Comparison of ENCODE assay signal across 8 cellular contexts in genomic region chr9:34589656-34590375, GRCh38. TPM values are rescaled to one million over a fixed set of nuclear protein-coding genes. Genes with fewer than 3 reads are reported as not detected.
DNase-seq lines count a peak whose midpoint lies in the region; ATAC-seq and TF ChIP-seq lines count a peak whose summit lies in the region.

TSS of gene CNTFR (minus strand) at chr9:34589724. CDS start at chr9:34568981, 20,743 bp downstream.

- CTCF ChIA-PET in CD4-positive, alpha-beta memory T cell (lab: Charles Lee; ENCODE audit: partially characterized antibody): no interaction called here

- no peaks in the 10 kb centered on the region for H3K36me3 ChIP-seq in CD4-positive, alpha-beta memory T cell (ENCODE audit: insufficient read depth, low read length)
- H3K36me3 ChIP-seq in smooth muscle cell (ENCODE audit: low read depth): no peaks in the 10 kb centered on the region

- peaks cover 43% of the 10 kb centered on the region for H3K27me3 ChIP-seq in CD4-positive, alpha-beta memory T cell (ENCODE audit: insufficient read depth, low read length)
- H3K27me3 ChIP-seq in smooth muscle cell (ENCODE audit: low read depth): peaks cover 31% of the 10 kb centered on the region

- in situ Hi-C loops in astrocyte of the cerebellum (cut with HindIII; ENCODE audit: low sequenced_read_pairs): no loop called here

- TF ChIP-seq CTCF in astrocyte of the cerebellum (IDR thresholded peaks at IDR 0.05; ENCODE audit: low read depth, low read length, missing control alignments): no peak
- no peak for TF ChIP-seq CTCF in smooth muscle cell (IDR thresholded peaks at IDR 0.05; ENCODE audit: borderline replicate concordance, insufficient read depth, poor library complexity, severe bottlenecking)

- H3K27ac Mint-ChIP-seq in CD4-positive, alpha-beta memory T cell: peak within 1 kb of the TSS in 3 of 7 donors; percentile 5 to 63 (median 30)
- H3K27ac Mint-ChIP-seq in immature natural killer cell: no peak within 1 kb of the TSS

- peaks cover 0 to 2% (median 0%) of the 10 kb centered on the region in 8 donors for H3K9me3 Mint-ChIP-seq in CD4-positive, alpha-beta memory T cell
- no peaks in the 10 kb centered on the region for H3K9me3 Mint-ChIP-seq in immature natural killer cell

- peaks cover 56 to 74% of the 10 kb centered on the region in 2 donors for H3K27me3 Mint-ChIP-seq in CD4-positive, alpha-beta memory T cell
- peaks cover 20 to 42% (median 25%) of the 10 kb centered on the region in 3 donors for H3K27me3 Mint-ChIP-seq in immature natural killer cell (ENCODE audit: low read depth in 3 of 3)

- H3K9ac ChIP-seq in smooth muscle cell (ENCODE audit: low read depth): no peak within 1 kb of the TSS

- no peaks in the 10 kb centered on the region for H4K20me1 ChIP-seq in smooth muscle cell (ENCODE audit: low read depth)

- peaks cover 12 to 45% (median 20%) of the 10 kb centered on the region in 4 donors for H3K4me1 Mint-ChIP-seq in CD4-positive, alpha-beta memory T cell
- H3K4me1 Mint-ChIP-seq in immature natural killer cell: peaks cover 23 to 31% of the 10 kb centered on the region in 2 donors

- H2AFZ ChIP-seq in smooth muscle cell (ENCODE audit: low read depth): peak within 1 kb of the TSS; percentile 43

- H3K4me3 Mint-ChIP-seq in CD4-positive, alpha-beta memory T cell: peak within 1 kb of the TSS; percentile 78 to 86 (median 82)
- peak within 1 kb of the TSS; percentile 59 to 85 (median 69) for H3K4me3 Mint-ChIP-seq in immature natural killer cell

- H3K4me3 ChIP-seq in CD4-positive, alpha-beta memory T cell (ENCODE audit: low read length in 2 of 2): peak within 1 kb of the TSS in 1 of 2 donors; percentile 50
- H3K4me3 ChIP-seq in astrocyte of the cerebellum (ENCODE audit: low read depth, low read length) (peak within 1 kb of the TSS; percentile 21), smooth muscle cell (peak within 1 kb of the TSS; percentile 64)

- H3K4me1 ChIP-seq in CD4-positive, alpha-beta memory T cell (ENCODE audit: insufficient read depth, low read length): peaks cover 25% of the 10 kb centered on the region
- peaks cover 13% of the 10 kb centered on the region for H3K4me1 ChIP-seq in smooth muscle cell (ENCODE audit: low read depth)

- intact Hi-C loops in CD4-positive, alpha-beta memory T cell (cut with micrococcal nuclease): loop anchor here (5.0 kb wide), 1 partner anchor 43 kb away; no protein-coding TSS in a partner anchor

- POLR2A ChIA-PET in CD4-positive, alpha-beta memory T cell (lab: Charles Lee; ENCODE audit: partially characterized antibody): no interaction called here

- peak in 2 of 5 donors; percentile 10 to 20 for DNase-seq in CD4-positive, alpha-beta memory T cell
- peak; percentile 59 for DNase-seq in NCI-H1105 (lab: John Stamatoyannopoulos, UW)
- no peak for DNase-seq in astrocyte of the cerebellum (ENCODE audit: low read depth)
- no peak for DNase-seq in immature natural killer cell
- DNase-seq in smooth muscle cell (lab: John Stamatoyannopoulos, UW; ENCODE audit: unreplicated experiment): peak; percentile 56
- no peak for DNase-seq in SKM-1 treated with dmso at 0.1 percent for 144 hours (lab: John Stamatoyannopoulos, UW; ENCODE audit: unreplicated experiment)

- no peak for ATAC-seq in HG03025 (IDR thresholded peaks at IDR 0.05; ENCODE audit: low FRiP score, unreplicated experiment)
- ATAC-seq in HG03139 (IDR thresholded peaks at IDR 0.05; ENCODE audit: unreplicated experiment): no peak

- 3% methylated on average over 24 of the region's 100 CpGs for WGBS in smooth muscle cell (ENCODE audit: low lambda C conversion rate)

- peak within 1 kb of the TSS; percentile 92 for H3K4me2 ChIP-seq in smooth muscle cell

- no peak within 1 kb of the TSS for H3K27ac ChIP-seq in CD4-positive, alpha-beta memory T cell (ENCODE audit: low read depth, low read length)
- H3K27ac ChIP-seq in smooth muscle cell (ENCODE audit: low read depth): no peak within 1 kb of the TSS

- H3F3A ChIP-seq in smooth muscle cell (ENCODE audit: low read depth): peaks cover 7% of the 10 kb centered on the region

- H3K9me3 ChIP-seq in CD4-positive, alpha-beta memory T cell (ENCODE audit: control insufficient read depth in 1 of 2, low read length in 2 of 2): no peaks in the 10 kb centered on the region
- no peaks in the 10 kb centered on the region for H3K9me3 ChIP-seq in smooth muscle cell (replicated peaks; ENCODE audit: low read depth)

- H3K36me3 Mint-ChIP-seq in CD4-positive, alpha-beta memory T cell: no peaks in the 10 kb centered on the region
- peaks cover 0 to 6% (median 4%) of the 10 kb centered on the region in 3 donors for H3K36me3 Mint-ChIP-seq in immature natural killer cell

- H3K79me2 ChIP-seq in smooth muscle cell (ENCODE audit: low read depth): peaks cover 37% of the 10 kb centered on the region

RNA-seq across cellular contexts. Expression of gene CNTFR, which starts in this region (rescaled TPM):
- total RNA-seq in CD4-positive, alpha-beta memory T cell: not detected
- not detected for polyA plus RNA-seq in CD4-positive, alpha-beta memory T cell
- not detected for polyA plus RNA-seq in immature natural killer cell
- total RNA-seq in smooth muscle cell: 4.3 and 8.6 TPM in 2 replicates
- 16.4 and 17.8 TPM in 2 replicates for polyA plus RNA-seq in smooth muscle cell

Comparison
In these comparisons a context has a peak if more than half of its experiments do, and no peak if none do; other contexts are left out.
1. RNA of gene CNTFR (polyA plus RNA-seq): 16.4 to 17.8 TPM in smooth muscle cell; not detected in CD4-positive, alpha-beta memory T cell and not detected in immature natural killer cell; every median in the first group is over 10 times any median in the second.
2. DNase-seq: peak in NCI-H1105 (single experiment) and smooth muscle cell (single experiment); none in astrocyte of the cerebellum (single experiment), immature natural killer cell (0 of 3) and SKM-1 treated with dmso at 0.1 percent for 144 hours (single experiment).